In the genomic region with DNA sequence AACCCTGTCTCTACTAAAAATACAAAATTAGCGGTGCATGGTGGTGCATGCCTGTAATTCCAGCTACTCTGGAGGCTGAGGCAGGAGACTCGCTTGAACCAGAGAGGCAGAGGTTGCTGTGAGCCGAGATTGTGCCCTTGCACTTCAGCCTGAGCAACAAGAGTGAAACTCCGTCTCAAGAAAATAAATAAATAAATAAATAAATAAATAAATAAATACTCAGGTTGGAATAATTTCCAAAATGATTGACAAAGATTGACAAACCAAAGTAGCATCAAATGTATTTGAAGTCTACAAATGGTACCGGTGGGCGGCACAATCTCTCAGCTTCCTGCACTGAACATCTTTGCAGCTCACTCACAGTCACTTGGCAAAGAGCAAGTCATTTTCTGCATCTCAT, we compare ENCODE assay signal across 35 cellular contexts.
"Had no signal": no experiment of that assay in that cellular context is flagged by ENCODE, and none has a peak within 500 bp of the region (broad histone marks: within the 10 kb centered on the region; RNA-seq: fewer than 3 reads in every experiment).

No MANE protein-coding gene starts in this region.

- H3K9me3 ChIP-seq: MG63 had no signal

- H3K27me3 ChIP-seq: MG63 had no signal

- H3K4me3 ChIP-seq: MG63 had no signal

- DNase-seq: Karpas-422, Kasumi-1, MG63, MM.1S, MV-4-11, NCI-H1048, NCI-H1092, NCI-H1092 treated with DMSO at 0.1 percent for 48 hours, NCI-H1105, NCI-H1105 treated with DMSO at 0.1 percent for 48 hours, NCI-H1417, NCI-H1417 treated with DMSO at 0.1 percent for 48 hours, NCI-H1436, NCI-H1436 treated with DMSO at 0.1 percent for 48 hours, NCI-H146, NCI-H1694, NCI-H1694 treated with DMSO at 0.1 percent for 48 hours, NCI-H187, NCI-H187 treated with DMSO at 0.1 percent for 48 hours, NCI-H1930, NCI-H2029, NCI-H2029 treated with DMSO at 0.1 percent for 48 hours, NCI-H2081, NCI-H2081 treated with DMSO at 0.1 percent for 48 hours, NCI-H2107, NCI-H2171, NCI-H2171 treated with DMSO at 0.1 percent for 48 hours, NCI-H2227 treated with DMSO at 0.1 percent for 48 hours, NCI-H226, NCI-H345, NCI-H446, NCI-H446 treated with DMSO at 0.1 percent for 48 hours, NCI-H510A, NCI-H510A treated with DMSO at 0.1 percent for 48 hours, NCI-H524 had no signal

- H3K36me3 ChIP-seq: MG63 had no signal
